In genomic region chr16:80034469-80034826, GRCh38 we compare ENCODE assay signal across 12 cellular contexts.
"Had no signal": no experiment of that assay in that cellular context is flagged by ENCODE, and none has a peak within 500 bp of the region (broad histone marks: within the 10 kb centered on the region; RNA-seq: fewer than 3 reads in every experiment).

No MANE protein-coding gene starts in this region.

- H3K9me3 ChIP-seq: prostate gland, right lobe of liver had no signal

- H3K27me3 ChIP-seq: foreskin keratinocyte, hepatocyte, right lobe of liver had no signal

- DNase-seq: foreskin keratinocyte; head of caudate nucleus; kidney; naive thymus-derived CD4-positive, alpha-beta T cell; nephron progenitor cell; retina; right lobe of liver; stimulated activated naive CD4-positive, alpha-beta T cell treated with Interleukin-2 at 50 U/mL for 16 hours; trophoblast cell had no signal

- H3K4me2 ChIP-seq: hepatocyte had no signal

- H3K36me3 ChIP-seq: prostate gland, right lobe of liver had no signal

- H3K27ac ChIP-seq: foreskin keratinocyte, hepatocyte, parathyroid adenoma, prostate gland, right lobe of liver had no signal

- H3K4me3 ChIP-seq: hepatocyte, prostate gland, right lobe of liver had no signal

- ATAC-seq: foreskin keratinocyte; naive thymus-derived CD4-positive, alpha-beta T cell; right lobe of liver had no signal

- H2AFZ ChIP-seq: hepatocyte, parathyroid adenoma had no signal

- H3K79me2 ChIP-seq: hepatocyte, parathyroid adenoma had no signal

- H3K4me1 ChIP-seq: parathyroid adenoma, prostate gland, right lobe of liver had no signal
